16 cellular contexts compared by ENCODE assay signal in genomic region chr9:128556915-128557634, GRCh38. TPM values are rescaled to one million over a fixed set of nuclear protein-coding genes. Genes with fewer than 3 reads are reported as not detected.
DNase-seq lines count a peak whose midpoint lies in the region; ATAC-seq and TF ChIP-seq lines count a peak whose summit lies in the region.
"Had no signal": no experiment of that assay in that cellular context is flagged by ENCODE, and none has a peak within 500 bp of the region (broad histone marks: within the 10 kb centered on the region; RNA-seq: fewer than 3 reads in every experiment).

No MANE protein-coding gene starts in this region.

- H3K9ac ChIP-seq in BLaER1 (no peak overlapping the region), HCT116 (ENCODE audit: low read length) (no peak overlapping the region)

- ATAC-seq in HCT116: no peak
- no peak for ATAC-seq in naive thymus-derived CD4-positive, alpha-beta T cell
- ATAC-seq: stimulated activated naive B cell treated with anti-CD40 and anti-IgM and Interleukin-4, amounts not matched to agents 10 μg/mL and 1 μg/mL and 100 μg/mL, for 72 hours had no signal

- H3K9me3 ChIP-seq in BLaER1 (no peaks in the 10 kb centered on the region), HCT116 (ENCODE audit: control insufficient read depth in 1 of 2, insufficient read depth in 1 of 2, low read depth in 1 of 2, low read length in 2 of 2) (no peaks in the 10 kb centered on the region)
- no peaks in the 10 kb centered on the region for H3K9me3 ChIP-seq in naive thymus-derived CD4-positive, alpha-beta T cell (ENCODE audit: control insufficient read depth in 2 of 3, low read length in 3 of 3)

- H3K36me3 ChIP-seq in BLaER1 (peaks cover 4% of the 10 kb centered on the region), HCT116 (ENCODE audit: control insufficient read depth in 1 of 2, insufficient read depth in 2 of 2, low read length in 2 of 2) (no peaks in the 10 kb centered on the region; a peak in 1 of 4 replicates)
- no peaks in the 10 kb centered on the region for H3K36me3 ChIP-seq in naive thymus-derived CD4-positive, alpha-beta T cell (ENCODE audit: control insufficient read depth in 2 of 3, insufficient read depth in 3 of 3, low read length in 3 of 3)

- H3K27ac Mint-ChIP-seq in naive thymus-derived CD4-positive, alpha-beta T cell: peak overlapping the region in 6 of 9 donors; percentile 2 to 39 (median 26)
- H3K27ac Mint-ChIP-seq: stimulated activated naive B cell treated with anti-CD40 and anti-IgM and Interleukin-4, amounts not matched to agents 10 μg/mL and 1 μg/mL and 100 μg/mL, for 72 hours had no signal

- TF ChIP-seq POLR2A in HCT116 (IDR thresholded peaks at IDR 0.05; ENCODE audit: borderline replicate concordance, extremely low read depth, insufficient read depth, insufficient read length): no peak

- H3K4me3 Mint-ChIP-seq in naive thymus-derived CD4-positive, alpha-beta T cell: peak overlapping the region in 6 of 10 donors; percentile 0 to 65 (median 50)
- H3K4me3 Mint-ChIP-seq: stimulated activated naive B cell treated with anti-CD40 and anti-IgM and Interleukin-4, amounts not matched to agents 10 μg/mL and 1 μg/mL and 100 μg/mL, for 72 hours had no signal

- BruUV-seq in HCT116 (replicated peaks; lab: Mats Ljungman, UMichigan): no TSS peak

- H3K27ac ChIP-seq in BLaER1 (no peak overlapping the region), HCT116 (ENCODE audit: low read depth, low read length) (no peak overlapping the region), cingulate gyrus (ENCODE audit: low read depth, low read length) (peak overlapping the region; percentile 1), RWPE1 (no peak overlapping the region)
- no peak overlapping the region for H3K27ac ChIP-seq in naive thymus-derived CD4-positive, alpha-beta T cell (ENCODE audit: low read depth, low read length)
- H3K27ac ChIP-seq: C4-2B had no signal

- H4K20me1 ChIP-seq in BLaER1 (peaks cover 94% of the 10 kb centered on the region), HCT116 (ENCODE audit: insufficient read depth) (peaks cover 10% of the 10 kb centered on the region; the same call in 1 of the 2 replicates)

- no peaks in the 10 kb centered on the region for H3K9me3 Mint-ChIP-seq in naive thymus-derived CD4-positive, alpha-beta T cell
- H3K9me3 Mint-ChIP-seq: stimulated activated naive B cell treated with anti-CD40 and anti-IgM and Interleukin-4, amounts not matched to agents 10 μg/mL and 1 μg/mL and 100 μg/mL, for 72 hours had no signal

- RAD21 ChIA-PET in HCT116 (lab: Charles Lee; ENCODE audit: low non-redundant PET in 1 of 2, low total read pairs in 2 of 2, uncharacterized antibody in 2 of 2, unreplicated experiment in 2 of 2): no interaction called here

- TF ChIP-seq CTCF in HCT116 (IDR thresholded peaks at IDR 0.05 in 2 of 3, conservative IDR thresholded peaks at IDR 0.05 in 1 of 3; ENCODE audit: borderline replicate concordance in 1 of 3, insufficient read depth in 1 of 3, low read depth in 2 of 3, low read length in 2 of 3): no peak
- no peak for TF ChIP-seq CTCF in RWPE1 (conservative IDR thresholded peaks at IDR 0.05; ENCODE audit: low read depth)

- H3K4me1 ChIP-seq in BLaER1 (peaks cover 77% of the 10 kb centered on the region), HCT116 (ENCODE audit: control insufficient read depth in 1 of 2, insufficient read depth in 2 of 2, low read length in 2 of 2) (peaks cover 49 to 60% of the 10 kb centered on the region in 2 experiments)
- peaks cover 42 to 43% of the 10 kb centered on the region in 2 donors for H3K4me1 ChIP-seq in naive thymus-derived CD4-positive, alpha-beta T cell (ENCODE audit: control insufficient read depth in 2 of 2, insufficient read depth in 2 of 2, low read length in 2 of 2)

- POLR2A ChIA-PET in HCT116 (lab: Charles Lee): no interaction called here
- POLR2A ChIA-PET in naive thymus-derived CD4-positive, alpha-beta T cell (lab: Charles Lee): interaction anchor here (0.6 to 1.0 kb wide), 5 partner anchors 12 to 212 kb away, joined by 3 to 5 read pairs (median 3); partner anchors contain the start of gene GLE1
- POLR2A ChIA-PET in RWPE1 (lab: Yijun Ruan, JAX; ENCODE audit: low non-redundant PET): no interaction called here

- no peaks in the 10 kb centered on the region for H3K27me3 ChIP-seq in BLaER1
- H3K27me3 ChIP-seq in HCT116 (ENCODE audit: insufficient read depth, low read length): no peaks in the 10 kb centered on the region
- no peaks in the 10 kb centered on the region for H3K27me3 ChIP-seq in naive thymus-derived CD4-positive, alpha-beta T cell (ENCODE audit: control insufficient read depth in 2 of 2, insufficient read depth in 2 of 2, low read length in 2 of 2)

- intact Hi-C loops in HCT116 (cut with micrococcal nuclease): loop anchor here (10.0 kb wide), 1 partner anchor 262 kb away; no protein-coding TSS in a partner anchor
- intact Hi-C loops in naive thymus-derived CD4-positive, alpha-beta T cell (cut with micrococcal nuclease): no loop called here

- no peak overlapping the region for H2AFZ ChIP-seq in HCT116 (ENCODE audit: low read depth, low read length, poor library complexity, severe bottlenecking)

- CTCF ChIA-PET in HCT116 (lab: Charles Lee) (no interaction called here), RWPE1 (lab: Yijun Ruan, JAX) (no interaction called here)
- CTCF ChIA-PET in naive thymus-derived CD4-positive, alpha-beta T cell (lab: Charles Lee): no interaction called here

- H3K9me2 ChIP-seq in HCT116 (ENCODE audit: insufficient read depth): no peaks in the 10 kb centered on the region

- H3K4me3 ChIP-seq in BLaER1: no peak overlapping the region
- no peak overlapping the region for H3K4me3 ChIP-seq in HCT116 (replicated peaks in 1 of 2; ENCODE audit: low read depth in 1 of 2, low read length in 2 of 2)
- no peak overlapping the region for H3K4me3 ChIP-seq in naive thymus-derived CD4-positive, alpha-beta T cell (ENCODE audit: low read length)
- H3K4me3 ChIP-seq: lung had no signal

- no peaks in the 10 kb centered on the region for H3K27me3 Mint-ChIP-seq in naive thymus-derived CD4-positive, alpha-beta T cell
- H3K27me3 Mint-ChIP-seq: stimulated activated naive B cell treated with anti-CD40 and anti-IgM and Interleukin-4, amounts not matched to agents 10 μg/mL and 1 μg/mL and 100 μg/mL, for 72 hours had no signal

- H3K36me3 Mint-ChIP-seq in naive thymus-derived CD4-positive, alpha-beta T cell: peaks cover 0 to 5% (median 0%) of the 10 kb centered on the region in 5 donors

- DNase-seq in HCT116 (ENCODE audit: low read depth, low spot score): no peak
- DNase-seq in naive thymus-derived CD4-positive, alpha-beta T cell: no peak
- DNase-seq in NCI-H524 (lab: John Stamatoyannopoulos, UW): no peak
- DNase-seq in NCI-H1930 (lab: John Stamatoyannopoulos, UW): no peak
- DNase-seq in RWPE1 (ENCODE audit: low spot score): no peak
- no peak for DNase-seq in activated CD4-positive, alpha-beta T cell treated with anti-CD3 and anti-CD28 coated beads, Interleukin-2, amount 50 U/mL, for 4 hours
- DNase-seq: amygdala; GF-D8; hypothalamus; NCI-H2171; stimulated activated naive B cell treated with anti-CD40 and anti-IgM and Interleukin-4, amounts not matched to agents 10 μg/mL and 1 μg/mL and 100 μg/mL, for 72 hours; T1000 had no signal

- H3K4me2 ChIP-seq in BLaER1: peak overlapping the region; percentile 91
- H3K4me2 ChIP-seq in HCT116 (ENCODE audit: low read length): peak overlapping the region; percentile 88

- peaks cover 20 to 34% (median 29%) of the 10 kb centered on the region in 7 donors for H3K4me1 Mint-ChIP-seq in naive thymus-derived CD4-positive, alpha-beta T cell

- no peak for TF ChIP-seq RAD21 in HCT116 (IDR thresholded peaks at IDR 0.05; ENCODE audit: low read depth)

- H3K79me2 ChIP-seq in HCT116 (ENCODE audit: insufficient read depth, low read length): peaks cover 89% of the 10 kb centered on the region

TF ChIP-seq in HCT116, 20 proteins besides CTCF, POLR2A, EP300 and RAD21:
- TF ChIP-seq ELF1 (IDR thresholded peaks at IDR 0.05; ENCODE audit: borderline replicate concordance, low read depth) (no peak), EGR1 (IDR thresholded peaks at IDR 0.05; ENCODE audit: low read depth) (no peak), CBX3 (IDR thresholded peaks at IDR 0.05; ENCODE audit: low read depth) (no peak), EZH2 (IDR thresholded peaks at IDR 0.05) (no peak), ATF3 (IDR thresholded peaks at IDR 0.05) (no peak)

RNA-seq across cellular contexts. Expression of gene SPTAN1, which starts 4.7 kb away (rescaled TPM):
- 111 TPM for total RNA-seq in HCT116 (2021; ENCODE audit: unreplicated experiment)
- polyA plus RNA-seq in HCT116 (2012): 97.8 and 99.6 TPM in 2 replicates
- total RNA-seq in naive thymus-derived CD4-positive, alpha-beta T cell: 100 to 1,000 TPM; 336 to 433 (median 375) TPM
- 100 to 1,000 TPM in 1 of 2 donors, 10 to 100 TPM in 1; 46.6 to 156 TPM for polyA plus RNA-seq in naive thymus-derived CD4-positive, alpha-beta T cell

RNA-seq across cellular contexts. Expression of gene GLE1, which starts 52.6 kb away (rescaled TPM):
- 36.6 TPM for total RNA-seq in HCT116 (2021; ENCODE audit: unreplicated experiment)
- polyA plus RNA-seq in HCT116 (2012): 21.6 and 26.1 TPM in 2 replicates
- total RNA-seq in naive thymus-derived CD4-positive, alpha-beta T cell: 10 to 100 TPM; 14.2 to 46.5 (median 30.5) TPM
- polyA plus RNA-seq in naive thymus-derived CD4-positive, alpha-beta T cell: 10 to 100 TPM; 21.2 to 34.5 TPM
